In genomic region chrX:72018277-72019112, GRCh38 we compare ENCODE assay signal across 8 cellular contexts.
DNase-seq lines count a peak whose midpoint lies in the region; ATAC-seq and TF ChIP-seq lines count a peak whose summit lies in the region.

No MANE protein-coding gene starts in this region.

- no peak overlapping the region for H3K9ac ChIP-seq in SK-N-MC (ENCODE audit: insufficient read length)

- POLR2A ChIA-PET in CD8-positive, alpha-beta memory T cell (lab: Charles Lee): interaction anchor here (0.6 to 1.4 kb wide), 3 partner anchors 103 to 232 kb away, joined by 3 read pairs; partner anchors contain the start of gene RTL5

- no peak overlapping the region for H3K27ac ChIP-seq in CD8-positive, alpha-beta memory T cell (ENCODE audit: low read depth, low read length)
- H3K27ac ChIP-seq in SK-N-MC: no peak overlapping the region
- H3K27ac ChIP-seq in ovary: peak overlapping the region; percentile 16 to 48
- peak overlapping the region in 1 of 2 donors; percentile 61 for H3K27ac ChIP-seq in thoracic aorta

- TF ChIP-seq POLR2A in ovary (IDR thresholded peaks at IDR 0.05): no peak

- ATAC-seq in GM19468 (IDR thresholded peaks at IDR 0.05; ENCODE audit: extremely low read depth, unreplicated experiment): peak; percentile 34
- peak; percentile 85 for ATAC-seq in thoracic aorta (ENCODE audit: insufficient number of reproducible peaks, low FRiP score, low read depth)

- DNase-seq in CD8-positive, alpha-beta memory T cell: peak; percentile 69 to 89 (median 77)
- DNase-seq in HuH-7.5 (ENCODE audit: low spot score): peak; percentile 57
- no peak for DNase-seq in SK-N-MC (ENCODE audit: low read depth, low spot score)
- peak; percentile 80 for DNase-seq in activated naive CD4-positive, alpha-beta T cell treated with anti-CD3 and anti-CD28 coated beads, Interleukin-2, amount 10 ng/mL, durations not matched to agents 7 days and 5 days
- peak; percentile 54 for DNase-seq in globus pallidus (ENCODE audit: low spot score)
- peak; percentile 87 to 92 (median 89) for DNase-seq in ovary
- DNase-seq in thoracic aorta (ENCODE audit: low spot score): peak; percentile 22

- H3K27me3 ChIP-seq in CD8-positive, alpha-beta memory T cell (ENCODE audit: insufficient read depth, low read length, poor library complexity, severe bottlenecking): no peaks in the 10 kb centered on the region
- no peaks in the 10 kb centered on the region for H3K27me3 ChIP-seq in ovary
- H3K27me3 ChIP-seq in thoracic aorta (replicated peaks; ENCODE audit: insufficient read depth): no peaks in the 10 kb centered on the region

- CTCF ChIA-PET in CD8-positive, alpha-beta memory T cell (lab: Charles Lee): interaction anchor here (0.6 to 9.7 kb wide), 17 partner anchors 11 to 200 kb away, joined by 3 to 135 read pairs (median 3); partner anchors contain the start of genes PIN4 and RTL5
- CTCF ChIA-PET in activated naive CD4-positive, alpha-beta T cell treated with anti-CD3 and anti-CD28 coated beads, Interleukin-2, amount 10 ng/mL, durations not matched to agents 7 days and 5 days (lab: Charles Lee): interaction anchor here (0.6 to 7.8 kb wide), 7 partner anchors 11 to 107 kb away, joined by 3 to 91 read pairs (median 3); no protein-coding TSS in a partner anchor

- 18 to 33% (median 32%) methylated on average over 50 to 70 of the region's 70 CpGs for WGBS in ovary, 3 donors

- no peaks in the 10 kb centered on the region for H3K9me3 ChIP-seq in CD8-positive, alpha-beta memory T cell (ENCODE audit: low read length)
- no peaks in the 10 kb centered on the region for H3K9me3 ChIP-seq in SK-N-MC (ENCODE audit: low read depth, low read length)
- H3K9me3 ChIP-seq in ovary: no peaks in the 10 kb centered on the region
- H3K9me3 ChIP-seq in thoracic aorta: no peaks in the 10 kb centered on the region

- no peaks in the 10 kb centered on the region for H3K36me3 Mint-ChIP-seq in CD8-positive, alpha-beta memory T cell
- no peaks in the 10 kb centered on the region for H3K36me3 Mint-ChIP-seq in activated naive CD4-positive, alpha-beta T cell treated with anti-CD3 and anti-CD28 coated beads, Interleukin-2, amount 10 ng/mL, durations not matched to agents 7 days and 5 days

- no peak for TF ChIP-seq EP300 in ovary (IDR thresholded peaks at IDR 0.05)

- peaks cover 5% of the 10 kb centered on the region for H3K4me1 ChIP-seq in CD8-positive, alpha-beta memory T cell (ENCODE audit: insufficient read depth, low read length)
- H3K4me1 ChIP-seq in ovary (ENCODE audit: insufficient read depth) (no peaks in the 10 kb centered on the region), thoracic aorta (ENCODE audit: control insufficient read depth in 1 of 2, low read depth in 2 of 2) (peaks cover 0 to 8% of the 10 kb centered on the region in 2 donors)

- no peak overlapping the region for H3K4me3 ChIP-seq in CD8-positive, alpha-beta memory T cell (ENCODE audit: low read length)
- peak overlapping the region; percentile 51 for H3K4me3 ChIP-seq in SK-N-MC
- H3K4me3 ChIP-seq in ovary: no peak overlapping the region
- peak overlapping the region; percentile 65 for H3K4me3 ChIP-seq in thoracic aorta

- intact Hi-C loops in ovary (cut with DNase I): loop anchor here in 3 of 4 donors (2.0 to 5.0 kb wide), 2 partner anchors 108 to 109 kb away; no protein-coding TSS in a partner anchor

- peak overlapping the region in 5 of 8 donors; percentile 12 to 69 (median 44) for H3K27ac Mint-ChIP-seq in CD8-positive, alpha-beta memory T cell
- H3K27ac Mint-ChIP-seq in activated naive CD4-positive, alpha-beta T cell treated with anti-CD3 and anti-CD28 coated beads, Interleukin-2, amount 10 ng/mL, durations not matched to agents 7 days and 5 days: no peak overlapping the region

- peaks cover 7 to 23% (median 11%) of the 10 kb centered on the region in 3 donors for H3K4me1 Mint-ChIP-seq in CD8-positive, alpha-beta memory T cell
- peaks cover 13% of the 10 kb centered on the region for H3K4me1 Mint-ChIP-seq in activated naive CD4-positive, alpha-beta T cell treated with anti-CD3 and anti-CD28 coated beads, Interleukin-2, amount 10 ng/mL, durations not matched to agents 7 days and 5 days

- H3K4me3 Mint-ChIP-seq in CD8-positive, alpha-beta memory T cell: peak overlapping the region in 4 of 7 donors; percentile 5 to 70 (median 22)
- H3K4me3 Mint-ChIP-seq in activated naive CD4-positive, alpha-beta T cell treated with anti-CD3 and anti-CD28 coated beads, Interleukin-2, amount 10 ng/mL, durations not matched to agents 7 days and 5 days: no peak overlapping the region

- no peaks in the 10 kb centered on the region for H3K9me3 Mint-ChIP-seq in CD8-positive, alpha-beta memory T cell
- H3K9me3 Mint-ChIP-seq in activated naive CD4-positive, alpha-beta T cell treated with anti-CD3 and anti-CD28 coated beads, Interleukin-2, amount 10 ng/mL, durations not matched to agents 7 days and 5 days: no peaks in the 10 kb centered on the region

- no peaks in the 10 kb centered on the region for H3K36me3 ChIP-seq in CD8-positive, alpha-beta memory T cell (ENCODE audit: insufficient read depth, low read length)
- H3K36me3 ChIP-seq in SK-N-MC (ENCODE audit: insufficient read depth, low read length) (no peaks in the 10 kb centered on the region), ovary (no peaks in the 10 kb centered on the region), thoracic aorta (no peaks in the 10 kb centered on the region)

- peaks cover 0 to 22% of the 10 kb centered on the region in 2 donors for H3K27me3 Mint-ChIP-seq in CD8-positive, alpha-beta memory T cell
- H3K27me3 Mint-ChIP-seq in activated naive CD4-positive, alpha-beta T cell treated with anti-CD3 and anti-CD28 coated beads, Interleukin-2, amount 10 ng/mL, durations not matched to agents 7 days and 5 days: peaks cover 76% of the 10 kb centered on the region

- TF ChIP-seq CTCF in ovary (IDR thresholded peaks at IDR 0.05) (peak; percentile 48 to 78 (median 72)), thoracic aorta (IDR thresholded peaks at IDR 0.05) (peak; percentile 72)

Comparison
In these comparisons a context has a peak if more than half of its experiments do, and no peak if none do; other contexts are left out.
1. H3K27ac ChIP-seq: peak in ovary (2 of 2); none in CD8-positive, alpha-beta memory T cell (single experiment) and SK-N-MC (single experiment).
2. H3K4me3 ChIP-seq: peak in SK-N-MC (single experiment) and thoracic aorta (single experiment); none in CD8-positive, alpha-beta memory T cell (single experiment) and ovary (single experiment).